15 cellular contexts compared by ENCODE assay signal in genomic region chr5:132229236-132229635, GRCh38. TPM values are rescaled to one million over a fixed set of nuclear protein-coding genes. Genes with fewer than 3 reads are reported as not detected.
DNase-seq lines count a peak whose midpoint lies in the region; ATAC-seq lines count a peak whose summit lies in the region.
"Had no signal": no experiment of that assay in that cellular context is flagged by ENCODE, and none has a peak within 500 bp of the region (broad histone marks: within the 10 kb centered on the region; RNA-seq: fewer than 3 reads in every experiment).

No MANE protein-coding gene starts in this region.

- no CpG with 5 or more reads among the region's 5 CpGs for WGBS in neuronal stem cell (ENCODE audit: extremely low coverage in 2 of 2, insufficient read length in 2 of 2, insufficient replicate concordance in 1 of 2), 2 donors

- no peak overlapping the region for H3K23ac ChIP-seq in neuronal stem cell (ENCODE audit: low read depth, low read length, poor library complexity)

- POLR2A ChIA-PET in CD4-positive, alpha-beta memory T cell (lab: Charles Lee; ENCODE audit: partially characterized antibody), result no interaction called here

- no peaks in the 10 kb centered on the region for H3K36me3 Mint-ChIP-seq in CD4-positive, alpha-beta memory T cell
- H3K36me3 Mint-ChIP-seq in activated T-helper 17 cell treated with anti-CD3 and anti-CD28 coated beads, Interleukin-2, amount 50 U/mL, for 72 hours (ENCODE audit: low read depth), result no peaks in the 10 kb centered on the region
- H3K36me3 Mint-ChIP-seq in natural killer cell treated with Interleukin-12 subunit alpha and Interleukin-12 subunit beta and Interleukin-15 and Interleukin-18, amount 100 ng/mL, for 72 hours, result no peaks in the 10 kb centered on the region

- H3K4me2 ChIP-seq in BLaER1 (peak overlapping the region; percentile 99), neuronal stem cell (ENCODE audit: insufficient read depth, low read length, poor library complexity, severe bottlenecking) (no peak overlapping the region)

- no peak overlapping the region for H3K18ac ChIP-seq in neuronal stem cell (ENCODE audit: low read length)

- peak overlapping the region; percentile 38 to 82 (median 66) for H3K4me3 Mint-ChIP-seq in CD4-positive, alpha-beta memory T cell
- peak overlapping the region; percentile 50 for H3K4me3 Mint-ChIP-seq in activated T-helper 17 cell treated with anti-CD3 and anti-CD28 coated beads, Interleukin-2, amount 50 U/mL, for 72 hours
- H3K4me3 Mint-ChIP-seq in natural killer cell treated with Interleukin-12 subunit alpha and Interleukin-12 subunit beta and Interleukin-15 and Interleukin-18, amount 100 ng/mL, for 72 hours, result peak overlapping the region; percentile 32

- H3K9me3 ChIP-seq in BLaER1, result no peaks in the 10 kb centered on the region
- H3K9me3 ChIP-seq in CD4-positive, alpha-beta memory T cell (ENCODE audit: control insufficient read depth in 1 of 2, low read length in 2 of 2), result no peaks in the 10 kb centered on the region
- H3K9me3 ChIP-seq in MG63, result no peaks in the 10 kb centered on the region
- peaks cover 0 to 3% of the 10 kb centered on the region in 2 donors for H3K9me3 ChIP-seq in neuronal stem cell (replicated peaks in 1 of 2; ENCODE audit: control insufficient read depth in 2 of 2, insufficient read depth in 1 of 2, low read depth in 1 of 2, low read length in 2 of 2)
- H3K9me3 ChIP-seq: gastrocnemius medialis, right atrium auricular region had no signal

- H3K27ac Mint-ChIP-seq in CD4-positive, alpha-beta memory T cell, result no peak overlapping the region
- H3K27ac Mint-ChIP-seq in activated T-helper 17 cell treated with anti-CD3 and anti-CD28 coated beads, Interleukin-2, amount 50 U/mL, for 72 hours, result peak overlapping the region; percentile 34
- H3K27ac Mint-ChIP-seq in natural killer cell treated with Interleukin-12 subunit alpha and Interleukin-12 subunit beta and Interleukin-15 and Interleukin-18, amount 100 ng/mL, for 72 hours, result peak overlapping the region in 1 of 2 donors; percentile 24

- no peak overlapping the region for H2BK120ac ChIP-seq in neuronal stem cell (ENCODE audit: low read depth, low read length)

- H3K9me3 Mint-ChIP-seq in CD4-positive, alpha-beta memory T cell, result no peaks in the 10 kb centered on the region
- H3K9me3 Mint-ChIP-seq in activated T-helper 17 cell treated with anti-CD3 and anti-CD28 coated beads, Interleukin-2, amount 50 U/mL, for 72 hours, result no peaks in the 10 kb centered on the region
- no peaks in the 10 kb centered on the region for H3K9me3 Mint-ChIP-seq in natural killer cell treated with Interleukin-12 subunit alpha and Interleukin-12 subunit beta and Interleukin-15 and Interleukin-18, amount 100 ng/mL, for 72 hours

- no peak overlapping the region for H3K14ac ChIP-seq in neuronal stem cell (ENCODE audit: low read length)

- H4K20me1 ChIP-seq in BLaER1, result no peaks in the 10 kb centered on the region

- no peak overlapping the region for H2BK15ac ChIP-seq in neuronal stem cell (ENCODE audit: low read length)

- no peaks in the 10 kb centered on the region for H3K79me1 ChIP-seq in neuronal stem cell (ENCODE audit: low read depth, low read length)

- no peak overlapping the region for H3K4ac ChIP-seq in neuronal stem cell (ENCODE audit: low read length)

- peak overlapping the region; percentile 54 for H3K27ac ChIP-seq in BLaER1
- H3K27ac ChIP-seq in CD4-positive, alpha-beta memory T cell (ENCODE audit: low read depth, low read length), result no peak overlapping the region
- no peak overlapping the region for H3K27ac ChIP-seq in neuronal stem cell (replicated peaks; ENCODE audit: low read length)
- H3K27ac ChIP-seq: brain microvascular endothelial cell, HL-60 had no signal

- H3K27me3 Mint-ChIP-seq in CD4-positive, alpha-beta memory T cell, result peaks cover 15 to 21% of the 10 kb centered on the region in 2 donors
- peaks cover 17% of the 10 kb centered on the region for H3K27me3 Mint-ChIP-seq in activated T-helper 17 cell treated with anti-CD3 and anti-CD28 coated beads, Interleukin-2, amount 50 U/mL, for 72 hours
- peaks cover 20 to 27% of the 10 kb centered on the region in 2 donors for H3K27me3 Mint-ChIP-seq in natural killer cell treated with Interleukin-12 subunit alpha and Interleukin-12 subunit beta and Interleukin-15 and Interleukin-18, amount 100 ng/mL, for 72 hours

- no peak overlapping the region for H4K8ac ChIP-seq in neuronal stem cell (ENCODE audit: low read depth, low read length)

- no peak overlapping the region for H2AK5ac ChIP-seq in neuronal stem cell (ENCODE audit: low read depth, low read length)

- H3K4me3 ChIP-seq in BLaER1, result no peak overlapping the region
- H3K4me3 ChIP-seq in CD4-positive, alpha-beta memory T cell (ENCODE audit: low read length in 2 of 2), result no peak overlapping the region
- H3K4me3 ChIP-seq in MG63, result no peak overlapping the region
- H3K4me3 ChIP-seq in neuronal stem cell (ENCODE audit: low read length in 2 of 2), result no peak overlapping the region
- H3K4me3 ChIP-seq: gastrocnemius medialis, right atrium auricular region had no signal

- intact Hi-C loops in CD4-positive, alpha-beta memory T cell (cut with micrococcal nuclease), result no loop called here

- no peak overlapping the region for H2BK5ac ChIP-seq in neuronal stem cell (ENCODE audit: low read length)

- no peak overlapping the region for H2AFZ ChIP-seq in neuronal stem cell (ENCODE audit: low read length)

- ATAC-seq in activated T-helper 17 cell treated with anti-CD3 and anti-CD28 coated beads, Interleukin-2, amount 50 U/mL, for 72 hours (replicated peaks), result no peak
- ATAC-seq in natural killer cell treated with Interleukin-12 subunit alpha and Interleukin-12 subunit beta and Interleukin-15 and Interleukin-18, amount 100 ng/mL, for 72 hours, result no peak
- ATAC-seq: gastrocnemius medialis had no signal

- DNase-seq in CD4-positive, alpha-beta memory T cell, result no peak
- peak; percentile 12 for DNase-seq in natural killer cell treated with Interleukin-12 subunit alpha and Interleukin-12 subunit beta and Interleukin-15 and Interleukin-18, amount 100 ng/mL, for 72 hours (ENCODE audit: low spot score)
- DNase-seq in MG63 (no peak), neuronal stem cell (ENCODE audit: low spot score) (no peak), germinal center (ENCODE audit: low spot score) (no peak)
- DNase-seq: brain microvascular endothelial cell; COR-L47; gastrocnemius medialis; NCI-H1930; Right ventricle myocardium superior; stimulated activated CD4-positive, alpha-beta T cell treated with anti-CD3 and anti-CD28 coated beads, Interleukin-4, amount 100 ng/mL, for 4 hours had no signal

- H3K4me1 ChIP-seq in BLaER1 (peaks cover 69% of the 10 kb centered on the region), neuronal stem cell (ENCODE audit: control insufficient read depth in 2 of 2, insufficient read depth in 1 of 2, low read depth in 1 of 2, low read length in 2 of 2) (peaks cover 0 to 4% of the 10 kb centered on the region in 2 donors)
- peaks cover 4% of the 10 kb centered on the region for H3K4me1 ChIP-seq in CD4-positive, alpha-beta memory T cell (ENCODE audit: insufficient read depth, low read length)

- H3K4me1 Mint-ChIP-seq in CD4-positive, alpha-beta memory T cell, result peaks cover 5 to 28% (median 13%) of the 10 kb centered on the region in 4 donors
- peaks cover 8% of the 10 kb centered on the region for H3K4me1 Mint-ChIP-seq in activated T-helper 17 cell treated with anti-CD3 and anti-CD28 coated beads, Interleukin-2, amount 50 U/mL, for 72 hours
- peaks cover 7 to 23% of the 10 kb centered on the region in 2 donors for H3K4me1 Mint-ChIP-seq in natural killer cell treated with Interleukin-12 subunit alpha and Interleukin-12 subunit beta and Interleukin-15 and Interleukin-18, amount 100 ng/mL, for 72 hours (ENCODE audit: low read depth in 2 of 2)

- H4K91ac ChIP-seq in neuronal stem cell (ENCODE audit: low read depth, low read length, poor library complexity), result no peak overlapping the region

- peaks cover 8% of the 10 kb centered on the region; the same call in 1 of the 2 replicates for H3K27me3 ChIP-seq in BLaER1
- no peaks in the 10 kb centered on the region for H3K27me3 ChIP-seq in CD4-positive, alpha-beta memory T cell (ENCODE audit: insufficient read depth, low read length)
- no peaks in the 10 kb centered on the region for H3K27me3 ChIP-seq in MG63
- peaks cover 2 to 53% (median 25%) of the 10 kb centered on the region in 3 experiments for H3K27me3 ChIP-seq in neuronal stem cell (ENCODE audit: control insufficient read depth in 3 of 3, insufficient read depth in 3 of 3, low read depth in 1 of 3, low read length in 3 of 3)
- H3K27me3 ChIP-seq: brain microvascular endothelial cell, gastrocnemius medialis, right atrium auricular region had no signal

- no peak overlapping the region for H2BK12ac ChIP-seq in neuronal stem cell (ENCODE audit: low read length)

- H3K36me3 ChIP-seq in BLaER1 (no peaks in the 10 kb centered on the region), MG63 (no peaks in the 10 kb centered on the region), neuronal stem cell (replicated peaks in 1 of 2; ENCODE audit: control insufficient read depth in 2 of 2, insufficient read depth in 2 of 2, low read length in 2 of 2) (no peaks in the 10 kb centered on the region)
- no peaks in the 10 kb centered on the region for H3K36me3 ChIP-seq in CD4-positive, alpha-beta memory T cell (ENCODE audit: insufficient read depth, low read length)
- H3K36me3 ChIP-seq: brain microvascular endothelial cell, gastrocnemius medialis, right atrium auricular region had no signal

- CTCF ChIA-PET in CD4-positive, alpha-beta memory T cell (lab: Charles Lee; ENCODE audit: partially characterized antibody), result interaction anchor here (1.2 kb wide), 1 partner anchor 9 kb away, joined by 4 read pairs; no protein-coding TSS in a partner anchor

- H3K9ac ChIP-seq in BLaER1, result no peak overlapping the region
- H3K9ac ChIP-seq in neuronal stem cell (ENCODE audit: low read depth, low read length, poor library complexity), result no peak overlapping the region

RNA-seq across cellular contexts. Expression of gene P4HA2, which starts 1.6 kb away (rescaled TPM):
- total RNA-seq in CD4-positive, alpha-beta memory T cell, result under 1 TPM; 0.28 to 0.96 TPM
- under 1 TPM in 1 of 2 donors, not detected in 1; 0.14 TPM for polyA plus RNA-seq in CD4-positive, alpha-beta memory T cell
- total RNA-seq in activated T-helper 17 cell treated with anti-CD3 and anti-CD28 coated beads, Interleukin-2, amount 50 U/mL, for 72 hours, result 10 to 100 TPM in 1 of 2 donors, 1 to 10 TPM in 1; 8.4 to 22.9 TPM
- 10 to 100 TPM in 1 of 2 donors, 1 to 10 TPM in 1; 5.5 to 20.1 TPM for total RNA-seq in natural killer cell treated with Interleukin-12 subunit alpha and Interleukin-12 subunit beta and Interleukin-15 and Interleukin-18, amount 100 ng/mL, for 72 hours
- 71.0 and 96.8 TPM in 2 replicates for total RNA-seq in MG63 (2014; rRNA removed; shearing (Covaris generic); ENCODE audit: low replicate concordance)
- 2.9 TPM for polyA plus RNA-seq in neuronal stem cell (2013, experiment 1 of 2)
- polyA plus RNA-seq in neuronal stem cell (2013, experiment 2 of 2), result 2.7 TPM

RNA-seq across cellular contexts. Expression of gene PDLIM4, which starts 28.3 kb away (rescaled TPM):
- not detected for total RNA-seq in CD4-positive, alpha-beta memory T cell
- polyA plus RNA-seq in CD4-positive, alpha-beta memory T cell, result not detected
- not detected for total RNA-seq in activated T-helper 17 cell treated with anti-CD3 and anti-CD28 coated beads, Interleukin-2, amount 50 U/mL, for 72 hours
- not detected for total RNA-seq in natural killer cell treated with Interleukin-12 subunit alpha and Interleukin-12 subunit beta and Interleukin-15 and Interleukin-18, amount 100 ng/mL, for 72 hours
- total RNA-seq in MG63 (2014; rRNA removed; shearing (Covaris generic); ENCODE audit: low replicate concordance), result 71.1 and 130 TPM in 2 replicates
- polyA plus RNA-seq in neuronal stem cell (2013, experiment 1 of 2), result 20.0 TPM
- polyA plus RNA-seq in neuronal stem cell (2013, experiment 2 of 2), result 18.6 TPM

Comparison
In these comparisons a context has a peak if more than half of its experiments do, and no peak if none do; other contexts are left out.
1. RNA of gene PDLIM4, which starts 28.3 kb away (total RNA-seq): 71.1 to 130 TPM in MG63; not detected in natural killer cell treated with Interleukin-12 subunit alpha and Interleukin-12 subunit beta and Interleukin-15 and Interleukin-18, amount 100 ng/mL, for 72 hours, not detected in CD4-positive, alpha-beta memory T cell and not detected in activated T-helper 17 cell treated with anti-CD3 and anti-CD28 coated beads, Interleukin-2, amount 50 U/mL, for 72 hours; every median in the first group is over 10 times any median in the second.
2. Peak in every context shown above with its lines, with median percentiles within 50 percentile points of each other: H3K4me3 Mint-ChIP-seq.